Comparison of ENCODE assay signal across 9 cellular contexts in genomic region chr14:105192866-105193731, GRCh38. TPM values are rescaled to one million over a fixed set of nuclear protein-coding genes. Genes with fewer than 3 reads are reported as not detected.
DNase-seq lines count a peak whose midpoint lies in the region; ATAC-seq and TF ChIP-seq lines count a peak whose summit lies in the region.
"Had no signal": no experiment of that assay in that cellular context is flagged by ENCODE, and none has a peak within 500 bp of the region (broad histone marks: within the 10 kb centered on the region; RNA-seq: fewer than 3 reads in every experiment).

No MANE protein-coding gene starts in this region.

- H3K9me3 ChIP-seq in mucosa of descending colon, result no peaks in the 10 kb centered on the region

- ATAC-seq in mucosa of descending colon (peak; percentile 4), HG02981 (IDR thresholded peaks at IDR 0.05; ENCODE audit: unreplicated experiment) (no peak), HG02763 (IDR thresholded peaks at IDR 0.05; ENCODE audit: unreplicated experiment) (no peak)

- no peaks in the 10 kb centered on the region for H3K36me3 ChIP-seq in mucosa of descending colon (ENCODE audit: low read depth)

- intact Hi-C loops in mucosa of descending colon (cut with DNase I, micrococcal nuclease), result no loop called here

- no peak for TF ChIP-seq CTCF in mucosa of descending colon (IDR thresholded peaks at IDR 0.05)

- DNase-seq in CD1c-positive myeloid dendritic cell (ENCODE audit: extremely low spot score) (peak; percentile 71), Kasumi-1 (lab: John Stamatoyannopoulos, UW) (peak; percentile 40 to 50), astrocyte of the hippocampus (ENCODE audit: low read depth, low spot score) (peak; percentile 56), mucosa of descending colon (no peak), LoVo (ENCODE audit: low spot score) (no peak), NCI-H1694 (lab: John Stamatoyannopoulos, UW) (no peak)
- DNase-seq: cerebellar nuclear complex had no signal

- peaks cover 16% of the 10 kb centered on the region for H3K4me1 ChIP-seq in mucosa of descending colon (ENCODE audit: low read depth)

- no peak overlapping the region for H3K4me3 ChIP-seq in mucosa of descending colon

RNA-seq across cellular contexts. Expression of gene NUDT14, which starts 12.0 kb away (rescaled TPM):
- 10 to 100 TPM; 26.9 to 46.7 (median 37.9) TPM for total RNA-seq in mucosa of descending colon

RNA-seq across cellular contexts. Expression of gene JAG2, which starts 24.5 kb away (rescaled TPM):
- total RNA-seq in mucosa of descending colon, result 1 to 10 TPM; 5.6 to 8.2 (median 5.7) TPM

RNA-seq across cellular contexts. Expression of gene BTBD6, which starts 55.2 kb away (rescaled TPM):
- total RNA-seq in mucosa of descending colon, result 10 to 100 TPM; 45.7 to 55.8 (median 46.7) TPM

Comparison
In these comparisons a context has a peak if more than half of its experiments do, and no peak if none do; other contexts are left out.
1. DNase-seq: peak in CD1c-positive myeloid dendritic cell (single experiment), Kasumi-1 (2 of 2) and astrocyte of the hippocampus (single experiment); none in mucosa of descending colon (0 of 3), LoVo (single experiment) and NCI-H1694 (single experiment).